In the genomic region with DNA sequence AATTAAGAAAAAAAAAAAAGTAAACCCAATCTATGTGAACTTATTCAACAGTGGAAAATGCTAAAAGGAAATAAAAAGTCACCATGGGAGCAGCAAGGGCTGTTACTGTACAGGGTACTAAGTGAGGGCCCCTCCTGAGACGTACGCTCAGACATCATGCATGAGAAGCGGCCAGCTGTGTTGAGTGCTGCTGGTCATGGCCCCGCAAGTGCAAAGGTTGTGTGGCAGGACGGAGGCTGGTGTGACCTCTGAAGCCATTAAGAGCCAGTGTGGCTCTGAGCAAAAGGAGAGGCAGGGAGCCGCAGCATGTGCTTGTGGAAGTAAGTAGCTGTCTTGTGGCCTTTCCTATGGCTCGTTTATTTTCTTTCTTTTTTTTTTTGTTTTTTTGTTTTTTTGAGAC, we compare ENCODE assay signal across 1 cellular context.
TF ChIP-seq lines count a peak whose summit lies in the region.

No MANE protein-coding gene starts in this region.

TF ChIP-seq in liver, 16 proteins besides CTCF, POLR2A, EP300 and RAD21:
- TF ChIP-seq TAF1 (conservative IDR thresholded peaks at IDR 0.05), result no peak
- TF ChIP-seq HNF4A (conservative IDR thresholded peaks at IDR 0.05), result peak; percentile 16 to 18
- no peak for TF ChIP-seq HNF4G (IDR thresholded peaks at IDR 0.05)
- TF ChIP-seq, protein P1, sequence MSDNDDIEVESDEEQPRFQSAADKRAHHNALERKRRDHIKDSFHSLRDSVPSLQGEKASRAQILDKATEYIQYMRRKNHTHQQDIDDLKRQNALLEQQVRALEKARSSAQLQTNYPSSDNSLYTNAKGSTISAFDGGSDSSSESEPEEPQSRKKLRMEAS (IDR thresholded peaks at IDR 0.05), result no peak
- TF ChIP-seq EGR1 (IDR thresholded peaks at IDR 0.05; ENCODE audit: low read depth in 2 of 2), result no peak
- TF ChIP-seq, protein P2, sequence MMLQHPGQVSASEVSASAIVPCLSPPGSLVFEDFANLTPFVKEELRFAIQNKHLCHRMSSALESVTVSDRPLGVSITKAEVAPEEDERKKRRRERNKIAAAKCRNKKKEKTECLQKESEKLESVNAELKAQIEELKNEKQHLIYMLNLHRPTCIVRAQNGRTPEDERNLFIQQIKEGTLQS (IDR thresholded peaks at IDR 0.05), result no peak
